Comparison of ENCODE assay signal across 21 cellular contexts in genomic region chr22:19331474-19331873, GRCh38. TPM values are rescaled to one million over a fixed set of nuclear protein-coding genes. Genes with fewer than 3 reads are reported as not detected.
A peak's percentile ranks its signal among the peaks of the same experiment; 100 is the strongest.
DNase-seq lines count a peak whose midpoint lies in the region; ATAC-seq lines count a peak whose summit lies in the region.
"Had no signal": no experiment of that assay in that cellular context is flagged by ENCODE, and none has a peak within 500 bp of the region (broad histone marks: within the 10 kb centered on the region; RNA-seq: fewer than 3 reads in every experiment).

No MANE protein-coding gene starts in this region.

- no peak overlapping the region for H2BK5ac ChIP-seq in neuronal stem cell (ENCODE audit: low read length)

- no peaks in the 10 kb centered on the region for H3K4me1 ChIP-seq in neuronal stem cell (ENCODE audit: control insufficient read depth in 2 of 2, insufficient read depth in 1 of 2, low read depth in 1 of 2, low read length in 2 of 2)
- H3K4me1 ChIP-seq: BLaER1, Caco-2 had no signal

- no peak overlapping the region for H3K18ac ChIP-seq in neuronal stem cell (ENCODE audit: low read length)

- ATAC-seq in activated naive CD8-positive, alpha-beta T cell treated with anti-CD3 and anti-CD28 coated beads, Interleukin-2, amount 10 ng/mL, durations not matched to agents 7 days and 5 days (ENCODE audit: low read depth), result no peak
- no peak for ATAC-seq in stimulated activated naive B cell treated with anti-CD40 and anti-IgM and Interleukin-4, amounts not matched to agents 10 μg/mL and 1 μg/mL and 100 μg/mL, for 72 hours (replicated peaks)
- ATAC-seq in GM21825 (IDR thresholded peaks at IDR 0.05; ENCODE audit: unreplicated experiment), result no peak
- ATAC-seq: CD8-positive, alpha-beta T cell; HCT116 had no signal

- no peak overlapping the region for H4K91ac ChIP-seq in neuronal stem cell (ENCODE audit: low read depth, low read length, poor library complexity)

- H3K27ac Mint-ChIP-seq in activated naive CD8-positive, alpha-beta T cell treated with anti-CD3 and anti-CD28 coated beads, Interleukin-2, amount 10 ng/mL, durations not matched to agents 7 days and 5 days, result peak overlapping the region; percentile 26
- no peak overlapping the region for H3K27ac Mint-ChIP-seq in activated naive CD8-positive, alpha-beta T cell treated with anti-CD3 and anti-CD28 coated beads for 36 hours
- H3K27ac Mint-ChIP-seq in stimulated activated naive B cell treated with anti-CD40 and anti-IgM and Interleukin-4, amounts not matched to agents 10 μg/mL and 1 μg/mL and 100 μg/mL, for 72 hours, result peak overlapping the region; percentile 44
- H3K27ac Mint-ChIP-seq: B cell; CD8-positive, alpha-beta T cell; GM23338 had no signal

- no peak overlapping the region for H2AFZ ChIP-seq in neuronal stem cell (ENCODE audit: low read length)
- H2AFZ ChIP-seq: GM23338 had no signal

- peaks cover 20% of the 10 kb centered on the region for H3K9me3 Mint-ChIP-seq in activated naive CD8-positive, alpha-beta T cell treated with anti-CD3 and anti-CD28 coated beads, Interleukin-2, amount 10 ng/mL, durations not matched to agents 7 days and 5 days
- H3K9me3 Mint-ChIP-seq in activated naive CD8-positive, alpha-beta T cell treated with anti-CD3 and anti-CD28 coated beads for 36 hours, result peaks cover 24% of the 10 kb centered on the region
- H3K9me3 Mint-ChIP-seq in stimulated activated naive B cell treated with anti-CD40 and anti-IgM and Interleukin-4, amounts not matched to agents 10 μg/mL and 1 μg/mL and 100 μg/mL, for 72 hours, result peaks cover 24 to 31% of the 10 kb centered on the region in 2 donors

- H4K8ac ChIP-seq in neuronal stem cell (ENCODE audit: low read depth, low read length), result no peak overlapping the region

- peaks cover 21 to 52% of the 10 kb centered on the region in 2 donors for H3K9me3 ChIP-seq in neuronal stem cell (replicated peaks in 1 of 2; ENCODE audit: control insufficient read depth in 2 of 2, insufficient read depth in 1 of 2, low read depth in 1 of 2, low read length in 2 of 2)

- H3K4me3 Mint-ChIP-seq in activated naive CD8-positive, alpha-beta T cell treated with anti-CD3 and anti-CD28 coated beads, Interleukin-2, amount 10 ng/mL, durations not matched to agents 7 days and 5 days, result no peak overlapping the region
- no peak overlapping the region for H3K4me3 Mint-ChIP-seq in activated naive CD8-positive, alpha-beta T cell treated with anti-CD3 and anti-CD28 coated beads for 36 hours
- H3K4me3 Mint-ChIP-seq in stimulated activated naive B cell treated with anti-CD40 and anti-IgM and Interleukin-4, amounts not matched to agents 10 μg/mL and 1 μg/mL and 100 μg/mL, for 72 hours, result no peak overlapping the region
- H3K4me3 Mint-ChIP-seq: B cell; CD8-positive, alpha-beta T cell; GM23338; H9 had no signal

- no peak overlapping the region for H3K4me2 ChIP-seq in neuronal stem cell (ENCODE audit: insufficient read depth, low read length, poor library complexity, severe bottlenecking)
- H3K4me2 ChIP-seq: BLaER1, GM23338 had no signal

- peak overlapping the region; percentile 21 for H3K9ac ChIP-seq in neuronal stem cell (ENCODE audit: low read depth, low read length, poor library complexity)
- H3K9ac ChIP-seq: BLaER1 had no signal

- no peak overlapping the region for H3K4ac ChIP-seq in neuronal stem cell (ENCODE audit: low read length)

- WGBS in neuronal stem cell (ENCODE audit: extremely low coverage in 2 of 2, insufficient read length in 2 of 2, insufficient replicate concordance in 1 of 2), 2 donors, result no CpG with 5 or more reads among the region's 7 CpGs

- H3K4me1 Mint-ChIP-seq in activated naive CD8-positive, alpha-beta T cell treated with anti-CD3 and anti-CD28 coated beads, Interleukin-2, amount 10 ng/mL, durations not matched to agents 7 days and 5 days, result no peaks in the 10 kb centered on the region
- no peaks in the 10 kb centered on the region for H3K4me1 Mint-ChIP-seq in activated naive CD8-positive, alpha-beta T cell treated with anti-CD3 and anti-CD28 coated beads for 36 hours
- H3K4me1 Mint-ChIP-seq in stimulated activated naive B cell treated with anti-CD40 and anti-IgM and Interleukin-4, amounts not matched to agents 10 μg/mL and 1 μg/mL and 100 μg/mL, for 72 hours, result no peaks in the 10 kb centered on the region
- H3K4me1 Mint-ChIP-seq: B cell; CD4-positive, CD25-positive, alpha-beta regulatory T cell; GM23338; H9 had no signal

- H3K14ac ChIP-seq in neuronal stem cell (ENCODE audit: low read length), result no peak overlapping the region

- no peak overlapping the region for H3K27ac ChIP-seq in neuronal stem cell (replicated peaks; ENCODE audit: low read length)
- H3K27ac ChIP-seq: 22Rv1, BLaER1, C4-2B had no signal

- DNase-seq in activated naive CD8-positive, alpha-beta T cell treated with anti-CD3 and anti-CD28 coated beads, Interleukin-2, amount 10 ng/mL, durations not matched to agents 7 days and 5 days, result no peak
- DNase-seq in activated naive CD8-positive, alpha-beta T cell treated with anti-CD3 and anti-CD28 coated beads for 36 hours, result no peak
- DNase-seq in neuronal stem cell (ENCODE audit: low spot score), result no peak
- no peak for DNase-seq in stimulated activated naive B cell treated with anti-CD40 and anti-IgM and Interleukin-4, amounts not matched to agents 10 μg/mL and 1 μg/mL and 100 μg/mL, for 72 hours
- no peak for DNase-seq in stimulated activated CD4-positive, alpha-beta T cell treated with anti-CD3 and anti-CD28 coated beads, Interleukin-4, amount 100 ng/mL, for 24 hours
- no peak for DNase-seq in DMS53 treated with DMSO at 0.1 percent for 48 hours (lab: John Stamatoyannopoulos, UW; ENCODE audit: unreplicated experiment)
- DNase-seq in DMS153 (lab: John Stamatoyannopoulos, UW), result no peak
- DNase-seq: Caco-2; CD4-positive, CD25-positive, alpha-beta regulatory T cell; CD8-positive, alpha-beta T cell; DMS 273 treated with DMSO at 0.1 percent for 48 hours; DMS53; DND-41 had no signal

- peaks cover 71% of the 10 kb centered on the region for H3K36me3 Mint-ChIP-seq in activated naive CD8-positive, alpha-beta T cell treated with anti-CD3 and anti-CD28 coated beads, Interleukin-2, amount 10 ng/mL, durations not matched to agents 7 days and 5 days
- H3K36me3 Mint-ChIP-seq in activated naive CD8-positive, alpha-beta T cell treated with anti-CD3 and anti-CD28 coated beads for 36 hours, result peaks cover 81% of the 10 kb centered on the region
- peaks cover 73 to 77% of the 10 kb centered on the region in 2 donors for H3K36me3 Mint-ChIP-seq in stimulated activated naive B cell treated with anti-CD40 and anti-IgM and Interleukin-4, amounts not matched to agents 10 μg/mL and 1 μg/mL and 100 μg/mL, for 72 hours

- no peak overlapping the region for H2BK12ac ChIP-seq in neuronal stem cell (ENCODE audit: low read length)

- H2BK120ac ChIP-seq in neuronal stem cell (ENCODE audit: low read depth, low read length), result no peak overlapping the region

- H3K27me3 ChIP-seq in neuronal stem cell (ENCODE audit: control insufficient read depth in 3 of 3, insufficient read depth in 3 of 3, low read depth in 1 of 3, low read length in 3 of 3), result no peaks in the 10 kb centered on the region
- H3K27me3 ChIP-seq: BLaER1 had no signal

- peak overlapping the region; percentile 85 for H3K23ac ChIP-seq in neuronal stem cell (ENCODE audit: low read depth, low read length, poor library complexity)

- no peaks in the 10 kb centered on the region for H3K27me3 Mint-ChIP-seq in activated naive CD8-positive, alpha-beta T cell treated with anti-CD3 and anti-CD28 coated beads, Interleukin-2, amount 10 ng/mL, durations not matched to agents 7 days and 5 days
- H3K27me3 Mint-ChIP-seq in activated naive CD8-positive, alpha-beta T cell treated with anti-CD3 and anti-CD28 coated beads for 36 hours, result no peaks in the 10 kb centered on the region
- H3K27me3 Mint-ChIP-seq in stimulated activated naive B cell treated with anti-CD40 and anti-IgM and Interleukin-4, amounts not matched to agents 10 μg/mL and 1 μg/mL and 100 μg/mL, for 72 hours, result no peaks in the 10 kb centered on the region
- H3K27me3 Mint-ChIP-seq: B cell had no signal

- peaks cover 2% of the 10 kb centered on the region for H3K79me1 ChIP-seq in neuronal stem cell (ENCODE audit: low read depth, low read length)

- H3K36me3 ChIP-seq in neuronal stem cell (replicated peaks in 1 of 2; ENCODE audit: control insufficient read depth in 2 of 2, insufficient read depth in 2 of 2, low read length in 2 of 2), result peaks cover 41 to 76% of the 10 kb centered on the region in 2 donors

- no peak overlapping the region for H2BK15ac ChIP-seq in neuronal stem cell (ENCODE audit: low read length)

- no peak overlapping the region for H2AK5ac ChIP-seq in neuronal stem cell (ENCODE audit: low read depth, low read length)

- H3K4me3 ChIP-seq in neuronal stem cell (ENCODE audit: low read length in 2 of 2), result no peak overlapping the region
- H3K4me3 ChIP-seq: BLaER1, GM23338 had no signal

- POLR2A ChIA-PET in activated naive CD8-positive, alpha-beta T cell treated with anti-CD3 and anti-CD28 coated beads, Interleukin-2, amount 10 ng/mL, durations not matched to agents 7 days and 5 days (lab: Charles Lee), result no interaction called here

RNA-seq across cellular contexts. Expression of gene CLTCL1, which starts 40.0 kb away (rescaled TPM):
- total RNA-seq in activated naive CD8-positive, alpha-beta T cell treated with anti-CD3 and anti-CD28 coated beads, Interleukin-2, amount 10 ng/mL, durations not matched to agents 7 days and 5 days, result 1 to 10 TPM in 1 of 2 experiments, under 1 TPM in 1; 0.62 to 1.3 TPM
- total RNA-seq in activated naive CD8-positive, alpha-beta T cell treated with anti-CD3 and anti-CD28 coated beads for 36 hours, result under 1 TPM; 0.29 to 0.52 TPM
- 3.1 TPM for polyA plus RNA-seq in neuronal stem cell (2013, experiment 1 of 2)
- 3.2 TPM for polyA plus RNA-seq in neuronal stem cell (2013, experiment 2 of 2)
